8 cellular contexts compared by ENCODE assay signal in the genomic region with DNA sequence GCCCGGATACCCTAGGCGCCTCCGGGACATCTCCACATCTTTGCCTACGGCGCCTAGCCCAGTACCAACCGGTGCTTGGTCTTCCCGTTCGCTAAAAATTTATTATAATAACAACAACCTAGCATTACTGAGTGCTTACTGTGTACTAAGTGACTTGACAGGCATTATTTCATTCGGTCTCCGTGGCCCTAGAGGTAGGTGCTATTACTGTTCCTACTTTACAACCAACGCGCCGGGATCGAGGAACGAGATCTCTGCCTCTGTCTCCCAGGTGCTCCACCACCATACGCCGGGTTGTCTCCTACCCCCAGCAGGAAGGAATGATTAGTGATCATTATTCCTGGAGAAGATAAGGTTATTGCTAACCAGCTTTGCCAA. TPM values are rescaled to one million over a fixed set of nuclear protein-coding genes. Genes with fewer than 3 reads are reported as not detected.
DNase-seq lines count a peak whose midpoint lies in the region; ATAC-seq lines count a peak whose summit lies in the region.

No MANE protein-coding gene starts in this region.

- H2AFZ ChIP-seq in ACC112 (ENCODE audit: low read length, unreplicated experiment) = peak overlapping the region; percentile 57

- peak; percentile 52 for DNase-seq in HT-29 (ENCODE audit: low spot score)
- no peak for DNase-seq in activated naive CD8-positive, alpha-beta T cell treated with anti-CD3 and anti-CD28 coated beads, Interleukin-2, amount 50 U/mL, for 24 hours
- DNase-seq in iris pigment epithelial cell (ENCODE audit: low read depth) = peak; percentile 49
- DNase-seq in stimulated activated naive CD8-positive, alpha-beta T cell treated with anti-CD3 and anti-CD28 coated beads, Interleukin-15, Interleukin-2, amounts not matched to agents 100 U/mL and 50 U/mL, for 24 hours = no peak
- no peak for DNase-seq in DMS153 treated with DMSO at 0.1 percent for 48 hours (lab: John Stamatoyannopoulos, UW; ENCODE audit: unreplicated experiment)
- DNase-seq in epidermal melanocyte (ENCODE audit: insufficient read length, low spot score) = no peak

- peak overlapping the region; percentile 56 for H3K27ac ChIP-seq in ACC112 (ENCODE audit: low read depth, low read length)

- peak overlapping the region; percentile 78 for H3K4me3 Mint-ChIP-seq in activated naive CD8-positive, alpha-beta T cell treated with anti-CD3 and anti-CD28 coated beads, Interleukin-2, amount 50 U/mL, for 24 hours

- peaks cover 44% of the 10 kb centered on the region for H3K79me2 ChIP-seq in ACC112 (ENCODE audit: control insufficient read depth, insufficient read depth, low read length, unreplicated experiment)

- no peak overlapping the region for H3K27ac Mint-ChIP-seq in activated naive CD8-positive, alpha-beta T cell treated with anti-CD3 and anti-CD28 coated beads, Interleukin-2, amount 50 U/mL, for 24 hours

- H3K36me3 ChIP-seq in ACC112 (ENCODE audit: insufficient read depth, low read length) = no peaks in the 10 kb centered on the region

- peak overlapping the region; percentile 97 for H3K4me3 ChIP-seq in ACC112 (ENCODE audit: low read depth, low read length)

- peaks cover 34% of the 10 kb centered on the region for H3K4me1 ChIP-seq in ACC112 (ENCODE audit: control insufficient read depth, insufficient read depth, low read length, unreplicated experiment)

- H3K27me3 Mint-ChIP-seq in activated naive CD8-positive, alpha-beta T cell treated with anti-CD3 and anti-CD28 coated beads, Interleukin-2, amount 50 U/mL, for 24 hours = peaks cover 12% of the 10 kb centered on the region

- no peaks in the 10 kb centered on the region for H3K9me3 Mint-ChIP-seq in activated naive CD8-positive, alpha-beta T cell treated with anti-CD3 and anti-CD28 coated beads, Interleukin-2, amount 50 U/mL, for 24 hours

- H3K27me3 ChIP-seq in ACC112 (ENCODE audit: insufficient read depth, low read length) = no peaks in the 10 kb centered on the region

- ATAC-seq in GM19324 (IDR thresholded peaks at IDR 0.05; ENCODE audit: low FRiP score, unreplicated experiment) = peak; percentile 5
- ATAC-seq in activated naive CD8-positive, alpha-beta T cell treated with anti-CD3 and anti-CD28 coated beads, Interleukin-2, amount 50 U/mL, for 24 hours = peak; percentile 15
- ATAC-seq in stimulated activated naive CD8-positive, alpha-beta T cell treated with anti-CD3 and anti-CD28 coated beads, Interleukin-15, Interleukin-2, amounts not matched to agents 100 U/mL and 50 U/mL, for 24 hours = peak; percentile 1

- peaks cover 9% of the 10 kb centered on the region for H3K4me1 Mint-ChIP-seq in activated naive CD8-positive, alpha-beta T cell treated with anti-CD3 and anti-CD28 coated beads, Interleukin-2, amount 50 U/mL, for 24 hours

- H3K36me3 Mint-ChIP-seq in activated naive CD8-positive, alpha-beta T cell treated with anti-CD3 and anti-CD28 coated beads, Interleukin-2, amount 50 U/mL, for 24 hours (ENCODE audit: low read depth) = no peaks in the 10 kb centered on the region

RNA-seq across cellular contexts. Expression of a gene that starts 0.7 kb away (rescaled TPM):
- 119 and 126 TPM in 2 replicates for total RNA-seq in HT-29 (2014; rRNA removed; shearing (Covaris generic))

Comparison
In these comparisons a context has a peak if more than half of its experiments do, and no peak if none do; other contexts are left out.
1. DNase-seq: peak in HT-29 (single experiment) and iris pigment epithelial cell (single experiment); none in activated naive CD8-positive, alpha-beta T cell treated with anti-CD3 and anti-CD28 coated beads, Interleukin-2, amount 50 U/mL, for 24 hours (single experiment), stimulated activated naive CD8-positive, alpha-beta T cell treated with anti-CD3 and anti-CD28 coated beads, Interleukin-15, Interleukin-2, amounts not matched to agents 100 U/mL and 50 U/mL, for 24 hours (single experiment), DMS153 treated with DMSO at 0.1 percent for 48 hours (single experiment) and epidermal melanocyte (single experiment).
2. Peak in every context shown above with its lines, with median percentiles within 50 percentile points of each other: ATAC-seq.